In the genomic region with DNA sequence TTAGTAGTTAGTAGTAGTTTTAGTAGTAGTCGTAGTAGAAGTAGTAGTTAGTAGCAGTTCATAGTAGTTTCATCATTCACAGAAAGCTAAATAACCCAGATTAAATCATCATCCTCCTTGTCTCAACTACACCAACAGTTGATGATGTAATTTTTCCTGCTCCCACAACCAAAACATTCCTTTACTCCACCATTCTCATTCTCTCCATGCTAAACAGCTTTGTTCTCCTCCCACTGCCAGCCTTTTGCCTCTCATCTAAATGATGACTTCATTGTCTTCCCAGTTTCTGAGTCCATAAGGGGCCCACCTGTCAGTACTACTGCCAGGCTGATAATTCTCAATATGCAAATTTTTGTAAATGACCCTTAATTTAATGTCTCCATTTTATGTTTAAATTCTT, we compare ENCODE assay signal across 20 cellular contexts.
A peak's percentile ranks its signal among the peaks of the same experiment; 100 is the strongest.
DNase-seq lines count a peak whose midpoint lies in the region; ATAC-seq and TF ChIP-seq lines count a peak whose summit lies in the region.
"Had no signal": no experiment of that assay in that cellular context is flagged by ENCODE, and none has a peak within 500 bp of the region (broad histone marks: within the 10 kb centered on the region; RNA-seq: fewer than 3 reads in every experiment).

No MANE protein-coding gene starts in this region.

- DNase-seq in GM03348 (ENCODE audit: low spot score) (peak; percentile 53), fibroblast of peridontal ligament (ENCODE audit: extremely low read depth) (peak; percentile 65), non-pigmented ciliary epithelial cell (ENCODE audit: low read depth) (peak; percentile 50), cerebellar cortex (ENCODE audit: low spot score) (no peak), NCI-H1436 (lab: John Stamatoyannopoulos, UW) (no peak), GM19238 (ENCODE audit: insufficient read length, low spot score) (no peak)
- DNase-seq: CD4-positive, alpha-beta T cell; effector CD4-positive, alpha-beta T cell; gastrocnemius medialis; immature natural killer cell; MM.1S; NCI-H1930; NCI-H524 treated with DMSO at 0.1 percent for 48 hours; PC-3; posterior cingulate gyrus; stimulated activated naive CD8-positive, alpha-beta T cell treated with anti-CD3 and anti-CD28 coated beads, Interleukin-15, amount 100 ng/mL, for 72 hours had no signal

- no peak for ATAC-seq in GM18907 (IDR thresholded peaks at IDR 0.05; ENCODE audit: unreplicated experiment)
- ATAC-seq: gastrocnemius medialis; PC-3; stimulated activated naive CD8-positive, alpha-beta T cell treated with anti-CD3 and anti-CD28 coated beads, Interleukin-15, amount 100 ng/mL, for 72 hours had no signal

- H3K9me3 ChIP-seq in SU-DHL-6 (ENCODE audit: insufficient read depth, low read length) = no peaks in the 10 kb centered on the region
- H3K9me3 ChIP-seq: ascending aorta, gastrocnemius medialis had no signal

- H3F3A ChIP-seq in SU-DHL-6 (ENCODE audit: insufficient read depth) = peaks cover 7% of the 10 kb centered on the region

- H3K4me3 ChIP-seq in SU-DHL-6 (ENCODE audit: insufficient read depth, low read length, poor library complexity, severe bottlenecking) = no peak overlapping the region
- H3K4me3 ChIP-seq: ascending aorta, gastrocnemius medialis had no signal

- H3K27ac ChIP-seq in SU-DHL-6 (ENCODE audit: low read depth, low read length) = no peak overlapping the region; the same call in 1 of the 2 replicates
- H3K27ac ChIP-seq: ascending aorta, gastrocnemius medialis, VCaP had no signal

- H3K27me3 ChIP-seq in SU-DHL-6 (ENCODE audit: low read length) = no peaks in the 10 kb centered on the region
- H3K27me3 ChIP-seq: ascending aorta, gastrocnemius medialis had no signal

- TF ChIP-seq CTCF in SU-DHL-6 (IDR thresholded peaks at IDR 0.05; ENCODE audit: insufficient read depth, low read length, poor library complexity, severe bottlenecking) = no peak

- H3K36me3 ChIP-seq in SU-DHL-6 (ENCODE audit: low read length) = no peaks in the 10 kb centered on the region
- H3K36me3 ChIP-seq: ascending aorta, gastrocnemius medialis had no signal

- H3K79me2 ChIP-seq in SU-DHL-6 (ENCODE audit: insufficient read depth, low read length) = peaks cover 22% of the 10 kb centered on the region; the same call in 1 of the 2 replicates

- H3K9ac ChIP-seq in SU-DHL-6 (ENCODE audit: low read length) = no peak overlapping the region

- no peaks in the 10 kb centered on the region for H3K9me2 ChIP-seq in SU-DHL-6 (replicated peaks; ENCODE audit: insufficient read depth, low read length)

- H3K4me2 ChIP-seq in SU-DHL-6 (ENCODE audit: low read depth, low read length, poor library complexity, severe bottlenecking) = peak overlapping the region; percentile 24

- H4K20me1 ChIP-seq in SU-DHL-6 (ENCODE audit: low read depth, low read length) = no peaks in the 10 kb centered on the region

- no peak overlapping the region for H2AFZ ChIP-seq in SU-DHL-6 (ENCODE audit: low read depth, low read length, severe bottlenecking)

Comparison
In these comparisons a context has a peak if more than half of its experiments do, and no peak if none do; other contexts are left out.
1. DNase-seq: peak in GM03348 (single experiment), fibroblast of peridontal ligament (single experiment) and non-pigmented ciliary epithelial cell (single experiment); none in cerebellar cortex (single experiment), NCI-H1436 (single experiment) and GM19238 (single experiment).